8 cellular contexts compared by ENCODE assay signal in genomic region chr9:110148384-110148783, GRCh38. TPM values are rescaled to one million over a fixed set of nuclear protein-coding genes. Genes with fewer than 3 reads are reported as not detected.
DNase-seq lines count a peak whose midpoint lies in the region; ATAC-seq and TF ChIP-seq lines count a peak whose summit lies in the region.

No MANE protein-coding gene starts in this region.

- H3K9me3 ChIP-seq in colonic mucosa = no peaks in the 10 kb centered on the region

- H3K36me3 Mint-ChIP-seq in nephron progenitor cell (ENCODE audit: low read depth) = peaks cover 39% of the 10 kb centered on the region

- intact Hi-C loops in colonic mucosa (cut with DNase I) = loop anchor here (5.0 kb wide), 1 partner anchor 81 kb away; no protein-coding TSS in a partner anchor

- no peaks in the 10 kb centered on the region for H3K36me3 ChIP-seq in colonic mucosa

- no peak overlapping the region for H3K4me3 Mint-ChIP-seq in nephron progenitor cell

- DNase-seq in NOMO-1 treated with dmso at 0.1 percent for 144 hours (lab: John Stamatoyannopoulos, UW; ENCODE audit: unreplicated experiment) (peak; percentile 58), colonic mucosa (no peak), NCI-H1092 treated with DMSO at 0.1 percent for 48 hours (lab: John Stamatoyannopoulos, UW) (no peak), nephron progenitor cell (no peak), iPS-NIHi7 (ENCODE audit: extremely low spot score) (no peak)
- DNase-seq in stimulated activated CD4-positive, alpha-beta T cell treated with anti-CD3 and anti-CD28 coated beads, Interleukin-2, amount 100 ng/mL, for 24 hours = peak; percentile 60 to 63

- ATAC-seq in GM18502 (IDR thresholded peaks at IDR 0.05; ENCODE audit: poor library complexity, unreplicated experiment) (peak; percentile 75), GM21825 (IDR thresholded peaks at IDR 0.05; ENCODE audit: unreplicated experiment) (peak; percentile 74)

- no peaks in the 10 kb centered on the region for H3K27me3 Mint-ChIP-seq in nephron progenitor cell (ENCODE audit: low read depth, poor library complexity)

- peaks cover 35% of the 10 kb centered on the region for H3K4me1 Mint-ChIP-seq in nephron progenitor cell

- H3K9ac ChIP-seq in colonic mucosa (ENCODE audit: low read depth in 2 of 2, low read length in 2 of 2) = no peak overlapping the region

- H3K4me1 ChIP-seq in colonic mucosa = no peaks in the 10 kb centered on the region

- no peaks in the 10 kb centered on the region for H3K27me3 ChIP-seq in colonic mucosa

- no peak overlapping the region for H3K4me3 ChIP-seq in colonic mucosa

- TF ChIP-seq CTCF in colonic mucosa (IDR thresholded peaks at IDR 0.05) (no peak), nephron progenitor cell (IDR thresholded peaks at IDR 0.05) (no peak)

- H3K27ac Mint-ChIP-seq in nephron progenitor cell = no peak overlapping the region

- H3K9me3 Mint-ChIP-seq in nephron progenitor cell = peaks cover 15% of the 10 kb centered on the region

- peak overlapping the region; percentile 35 for H3K27ac ChIP-seq in colonic mucosa

RNA-seq across cellular contexts. Expression of gene C9orf152, which starts 59.6 kb away (rescaled TPM):
- 10 to 100 TPM; 72.6 to 80.1 TPM for total RNA-seq in colonic mucosa

Comparison
In these comparisons a context has a peak if more than half of its experiments do, and no peak if none do; other contexts are left out.
1. DNase-seq: peak in NOMO-1 treated with dmso at 0.1 percent for 144 hours (single experiment) and stimulated activated CD4-positive, alpha-beta T cell treated with anti-CD3 and anti-CD28 coated beads, Interleukin-2, amount 100 ng/mL, for 24 hours (2 of 2); none in colonic mucosa (single experiment), NCI-H1092 treated with DMSO at 0.1 percent for 48 hours (single experiment), nephron progenitor cell (single experiment) and iPS-NIHi7 (single experiment).